ENCODE assay signal across 1 cellular context in the genomic region with DNA sequence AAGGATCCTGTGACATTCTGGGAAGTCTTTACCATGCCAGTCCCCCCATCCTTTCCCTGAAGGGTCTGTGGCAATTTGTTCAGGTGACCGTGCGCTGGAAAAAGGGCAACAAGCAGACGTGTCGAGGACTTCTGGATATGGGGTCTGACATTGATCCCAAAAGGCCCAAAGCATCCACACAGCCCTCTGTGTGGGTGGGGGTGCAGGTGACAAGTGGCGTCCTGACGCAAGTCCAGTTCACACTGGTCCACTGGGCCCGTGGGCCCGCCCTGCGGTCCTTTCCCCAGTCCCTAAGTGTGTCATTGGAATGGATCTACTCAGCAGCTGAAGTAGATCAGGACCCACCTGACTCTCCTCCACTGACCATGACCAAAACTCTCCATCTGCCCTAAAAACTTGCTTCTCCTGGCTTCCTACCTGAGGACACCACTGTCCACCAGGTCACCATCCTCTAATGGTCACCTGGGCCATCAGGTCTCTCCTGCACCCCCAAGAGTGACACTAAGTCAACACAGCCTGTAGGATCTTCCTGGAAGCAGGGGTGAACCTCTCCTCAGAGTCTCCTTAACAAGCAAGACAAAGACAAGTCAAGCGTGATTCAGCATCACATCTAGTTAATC.
TF ChIP-seq lines count a peak whose summit lies in the region.

No MANE protein-coding gene starts in this region.

TF ChIP-seq in IMR-90, 13 proteins besides CTCF, POLR2A, EP300 and RAD21:
- TF ChIP-seq, protein P1, sequence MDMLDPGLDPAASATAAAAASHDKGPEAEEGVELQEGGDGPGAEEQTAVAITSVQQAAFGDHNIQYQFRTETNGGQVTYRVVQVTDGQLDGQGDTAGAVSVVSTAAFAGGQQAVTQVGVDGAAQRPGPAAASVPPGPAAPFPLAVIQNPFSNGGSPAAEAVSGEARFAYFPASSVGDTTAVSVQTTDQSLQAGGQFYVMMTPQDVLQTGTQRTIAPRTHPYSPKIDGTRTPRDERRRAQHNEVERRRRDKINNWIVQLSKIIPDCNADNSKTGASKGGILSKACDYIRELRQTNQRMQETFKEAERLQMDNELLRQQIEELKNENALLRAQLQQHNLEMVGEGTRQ (IDR thresholded peaks at IDR 0.05; ENCODE audit: low read depth, low read length) = no peak
- TF ChIP-seq, protein P2, sequence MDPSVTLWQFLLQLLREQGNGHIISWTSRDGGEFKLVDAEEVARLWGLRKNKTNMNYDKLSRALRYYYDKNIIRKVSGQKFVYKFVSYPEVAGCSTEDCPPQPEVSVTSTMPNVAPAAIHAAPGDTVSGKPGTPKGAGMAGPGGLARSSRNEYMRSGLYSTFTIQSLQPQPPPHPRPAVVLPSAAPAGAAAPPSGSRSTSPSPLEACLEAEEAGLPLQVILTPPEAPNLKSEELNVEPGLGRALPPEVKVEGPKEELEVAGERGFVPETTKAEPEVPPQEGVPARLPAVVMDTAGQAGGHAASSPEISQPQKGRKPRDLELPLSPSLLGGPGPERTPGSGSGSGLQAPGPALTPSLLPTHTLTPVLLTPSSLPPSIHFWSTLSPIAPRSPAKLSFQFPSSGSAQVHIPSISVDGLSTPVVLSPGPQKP (IDR thresholded peaks at IDR 0.05; ENCODE audit: borderline replicate concordance, low read depth, low read length) = no peak
- TF ChIP-seq CEBPB (IDR thresholded peaks at IDR 0.05; ENCODE audit: low read depth, low read length) (no peak), RCOR1 (IDR thresholded peaks at IDR 0.05; ENCODE audit: insufficient replicate concordance, low read length) (no peak), FOS (IDR thresholded peaks at IDR 0.05; ENCODE audit: low read depth, low read length) (no peak), NFE2L2 (IDR thresholded peaks at IDR 0.05; ENCODE audit: low read depth, low read length) (no peak), RFX5 (IDR thresholded peaks at IDR 0.05; ENCODE audit: low read depth, low read length) (no peak), SMC3 (IDR thresholded peaks at IDR 0.05; ENCODE audit: low read depth, low read length) (no peak), BHLHE40 (IDR thresholded peaks at IDR 0.05; ENCODE audit: low read depth, low read length) (no peak), MAZ (IDR thresholded peaks at IDR 0.05; ENCODE audit: borderline replicate concordance, low read depth, low read length) (no peak), MXI1 (IDR thresholded peaks at IDR 0.05; ENCODE audit: borderline replicate concordance, low read depth, low read length) (no peak), MAFK (IDR thresholded peaks at IDR 0.05; ENCODE audit: low read depth, low read length) (no peak)
